25 cellular contexts compared by ENCODE assay signal in genomic region chr2:17827785-17828184, GRCh38. TPM values are rescaled to one million over a fixed set of nuclear protein-coding genes. Genes with fewer than 3 reads are reported as not detected.
DNase-seq lines count a peak whose midpoint lies in the region; FAIRE-seq and TF ChIP-seq lines count a peak whose summit lies in the region.
"Had no signal": no experiment of that assay in that cellular context is flagged by ENCODE, and none has a peak within 500 bp of the region (broad histone marks: within the 10 kb centered on the region; RNA-seq: fewer than 3 reads in every experiment).

No MANE protein-coding gene starts in this region.

- no peak overlapping the region for H3K4me3 Mint-ChIP-seq in astrocyte (ENCODE audit: unreplicated experiment)
- no peak overlapping the region for H3K4me3 Mint-ChIP-seq in neural progenitor cell
- no peak overlapping the region for H3K4me3 Mint-ChIP-seq in osteocyte (ENCODE audit: unreplicated experiment)
- H3K4me3 Mint-ChIP-seq: CD4-positive, CD25-positive, alpha-beta regulatory T cell; CD8-positive, alpha-beta memory T cell had no signal

- TF ChIP-seq CTCF in astrocyte (IDR thresholded peaks at IDR 0.05; ENCODE audit: insufficient read depth, low read depth, low read length), result no peak
- TF ChIP-seq CTCF in neural progenitor cell (IDR thresholded peaks at IDR 0.05), result no peak
- TF ChIP-seq CTCF in testis (IDR thresholded peaks at IDR 0.05), result no peak
- TF ChIP-seq CTCF in RWPE1 (conservative IDR thresholded peaks at IDR 0.05; ENCODE audit: low read depth), result no peak
- no peak for TF ChIP-seq CTCF in osteocyte (IDR thresholded peaks at IDR 0.05)

- H3K9me3 Mint-ChIP-seq in astrocyte (ENCODE audit: unreplicated experiment) (no peaks in the 10 kb centered on the region), neural progenitor cell (peaks cover 3% of the 10 kb centered on the region), osteocyte (ENCODE audit: unreplicated experiment) (no peaks in the 10 kb centered on the region)
- H3K9me3 Mint-ChIP-seq: CD8-positive, alpha-beta memory T cell had no signal

- H3K27me3 Mint-ChIP-seq in astrocyte (ENCODE audit: low read depth, unreplicated experiment), result peaks cover 20% of the 10 kb centered on the region
- H3K27me3 Mint-ChIP-seq in neural progenitor cell (ENCODE audit: insufficient read depth, low read depth), result peaks cover 26% of the 10 kb centered on the region
- peaks cover 40% of the 10 kb centered on the region for H3K27me3 Mint-ChIP-seq in osteocyte (ENCODE audit: unreplicated experiment)

- DNase-seq in Karpas-422, result no peak
- DNase-seq in astrocyte (ENCODE audit: low read depth), result no peak
- DNase-seq in neural progenitor cell (ENCODE audit: low spot score), result no peak
- DNase-seq in testis, result peak; percentile 60
- no peak for DNase-seq in RWPE1 (ENCODE audit: low spot score)
- no peak for DNase-seq in OCI-M1 (lab: John Stamatoyannopoulos, UW)
- DNase-seq in osteocyte (ENCODE audit: extremely low spot score, unreplicated experiment), result no peak
- DNase-seq in GF-D8 (lab: John Stamatoyannopoulos, UW), result no peak
- DNase-seq: ACHN; BE2C; C1 segment of cervical spinal cord; CD4-positive, CD25-positive, alpha-beta regulatory T cell; CD8-positive, alpha-beta memory T cell; DMS 273 treated with DMSO at 0.1 percent for 48 hours; DMS53; DND-41; EL; GM23248; HCEC 1CT had no signal

- POLR2A ChIA-PET in RWPE1 (lab: Yijun Ruan, JAX; ENCODE audit: low non-redundant PET), result no interaction called here

- TF ChIP-seq POLR2A in testis (IDR thresholded peaks at IDR 0.05), result no peak

- no peaks in the 10 kb centered on the region; the same call in 1 of the 2 replicates for H3K36me3 ChIP-seq in Karpas-422 (ENCODE audit: insufficient read depth, low read length)
- H3K36me3 ChIP-seq in astrocyte (ENCODE audit: insufficient read depth, low read length), result no peaks in the 10 kb centered on the region
- no peaks in the 10 kb centered on the region for H3K36me3 ChIP-seq in neural progenitor cell
- no peaks in the 10 kb centered on the region for H3K36me3 ChIP-seq in testis (ENCODE audit: low read depth, missing control alignments)
- H3K36me3 ChIP-seq: BE2C had no signal

- no peaks in the 10 kb centered on the region for H3K79me2 ChIP-seq in Karpas-422 (ENCODE audit: low read length)
- H3K79me2 ChIP-seq in astrocyte (ENCODE audit: insufficient read depth, low read length), result no peaks in the 10 kb centered on the region
- no peaks in the 10 kb centered on the region for H3K79me2 ChIP-seq in neural progenitor cell (ENCODE audit: low read depth)

- H3K4me3 ChIP-seq in Karpas-422 (ENCODE audit: low read length), result no peak overlapping the region
- no peak overlapping the region for H3K4me3 ChIP-seq in astrocyte (ENCODE audit: insufficient read depth, low read depth, low read length)
- no peak overlapping the region for H3K4me3 ChIP-seq in neural progenitor cell
- H3K4me3 ChIP-seq in testis, result no peak overlapping the region
- H3K4me3 ChIP-seq: GM23248 had no signal

- H3K9me3 ChIP-seq in Karpas-422 (ENCODE audit: low read length) (no peaks in the 10 kb centered on the region), astrocyte (ENCODE audit: insufficient read depth, low read depth, low read length) (no peaks in the 10 kb centered on the region), neural progenitor cell (ENCODE audit: low read depth) (no peaks in the 10 kb centered on the region), testis (no peaks in the 10 kb centered on the region)
- H3K9me3 ChIP-seq: BE2C had no signal

- 64 to 76% methylated on average over 2 of the region's 2 CpGs for WGBS in testis, 2 donors

- H3K27ac Mint-ChIP-seq in astrocyte (ENCODE audit: unreplicated experiment) (peak overlapping the region; percentile 30), neural progenitor cell (no peak overlapping the region), osteocyte (ENCODE audit: unreplicated experiment) (no peak overlapping the region)
- H3K27ac Mint-ChIP-seq: CD4-positive, CD25-positive, alpha-beta regulatory T cell had no signal

- peaks cover 27% of the 10 kb centered on the region for H3F3A ChIP-seq in neural progenitor cell (ENCODE audit: low read depth)

- FAIRE-seq in astrocyte (lab: Jason Lieb, UNC), result no peak
- FAIRE-seq: A204.1, GM12891, GM19239, H54 had no signal

- H3K4me1 ChIP-seq in Karpas-422 (ENCODE audit: low read length) (peaks cover 75% of the 10 kb centered on the region), astrocyte (ENCODE audit: insufficient read depth, low read length) (no peaks in the 10 kb centered on the region), neural progenitor cell (peaks cover 21% of the 10 kb centered on the region), testis (peaks cover 5% of the 10 kb centered on the region)

- H3K9ac ChIP-seq in Karpas-422 (ENCODE audit: low read length) (no peak overlapping the region), astrocyte (ENCODE audit: low read length) (no peak overlapping the region), neural progenitor cell (no peak overlapping the region)
- H3K9ac ChIP-seq: GM23248 had no signal

- no peaks in the 10 kb centered on the region for H4K20me1 ChIP-seq in Karpas-422 (ENCODE audit: insufficient read depth, low read depth, low read length)
- no peaks in the 10 kb centered on the region for H4K20me1 ChIP-seq in astrocyte (ENCODE audit: insufficient read depth, low read length)
- H4K20me1 ChIP-seq in neural progenitor cell (ENCODE audit: low read depth), result peaks cover 10% of the 10 kb centered on the region

- no peaks in the 10 kb centered on the region for H3K9me2 ChIP-seq in Karpas-422 (replicated peaks; ENCODE audit: insufficient read depth, low read length)

- no peaks in the 10 kb centered on the region for H3K36me3 Mint-ChIP-seq in astrocyte (ENCODE audit: low read depth, unreplicated experiment)
- no peaks in the 10 kb centered on the region for H3K36me3 Mint-ChIP-seq in neural progenitor cell
- H3K36me3 Mint-ChIP-seq in osteocyte (ENCODE audit: unreplicated experiment), result no peaks in the 10 kb centered on the region
- H3K36me3 Mint-ChIP-seq: CD4-positive, CD25-positive, alpha-beta regulatory T cell; CD8-positive, alpha-beta memory T cell had no signal

- CTCF ChIA-PET in RWPE1 (lab: Yijun Ruan, JAX), result interaction anchor here (1.0 kb wide), 1 partner anchor 322 kb away, joined by 3 read pairs; no protein-coding TSS in a partner anchor

- H2AFZ ChIP-seq in Karpas-422 (ENCODE audit: low read length) (no peak overlapping the region), astrocyte (ENCODE audit: low read depth, low read length) (no peak overlapping the region), neural progenitor cell (replicated peaks) (no peak overlapping the region)
- H2AFZ ChIP-seq: GM23248 had no signal

- intact Hi-C loops in testis (cut with DNase I; ENCODE audit: low total_unique reads), result no loop called here

- H3K4me2 ChIP-seq in Karpas-422 (ENCODE audit: low read depth, low read length, poor library complexity, severe bottlenecking), result no peak overlapping the region
- no peak overlapping the region for H3K4me2 ChIP-seq in astrocyte (ENCODE audit: low read length)
- peak overlapping the region; percentile 54 for H3K4me2 ChIP-seq in neural progenitor cell

- H3K4me1 Mint-ChIP-seq in astrocyte (ENCODE audit: low read depth, unreplicated experiment) (no peaks in the 10 kb centered on the region), neural progenitor cell (peaks cover 19% of the 10 kb centered on the region), osteocyte (ENCODE audit: unreplicated experiment) (peaks cover 4% of the 10 kb centered on the region)

- H3K27me3 ChIP-seq in Karpas-422 (ENCODE audit: low read length) (no peaks in the 10 kb centered on the region), astrocyte (ENCODE audit: insufficient read depth, low read length) (peaks cover 9% of the 10 kb centered on the region), neural progenitor cell (peaks cover 41% of the 10 kb centered on the region), testis (no peaks in the 10 kb centered on the region)
- H3K27me3 ChIP-seq: BE2C had no signal

- H3K27ac ChIP-seq in Karpas-422 (ENCODE audit: low read length) (peak overlapping the region; percentile 71; the same call in 1 of the 2 replicates), astrocyte (ENCODE audit: low read depth, low read length) (no peak overlapping the region), neural progenitor cell (peak overlapping the region; percentile 82), testis (peak overlapping the region; percentile 15 to 21), RWPE1 (no peak overlapping the region)
- H3K27ac ChIP-seq: GM23248 had no signal

RNA-seq across cellular contexts. Expression of gene MSGN1, which starts 11.5 kb away (rescaled TPM):
- total RNA-seq in Karpas-422 (2014; rRNA removed; shearing (Covaris generic); ENCODE audit: low replicate concordance), result not detected in 2 replicates
- total RNA-seq in astrocyte, result not detected in 2 replicates
- total RNA-seq in neural progenitor cell (ENCODE audit: low replicate concordance), result not detected in 2 replicates
- not detected for total RNA-seq in testis
- polyA plus RNA-seq in testis (ENCODE audit: insufficient read depth, low read depth, low replicate concordance), result not detected
- not detected in 2 replicates for total RNA-seq in osteocyte
- total RNA-seq: CD4-positive, CD25-positive, alpha-beta regulatory T cell; CD8-positive, alpha-beta memory T cell; GM23248; HT-29 had no signal
- polyA plus RNA-seq: CD4-positive, CD25-positive, alpha-beta regulatory T cell; CD8-positive, alpha-beta memory T cell; GM23248 had no signal

RNA-seq across cellular contexts. Expression of gene KCNS3, which starts 50.7 kb away (rescaled TPM):
- 1.5 and 2.5 TPM in 2 replicates for total RNA-seq in Karpas-422 (2014; rRNA removed; shearing (Covaris generic); ENCODE audit: low replicate concordance)
- total RNA-seq in astrocyte (0.84 and 1.7 TPM in 2 replicates), neural progenitor cell (ENCODE audit: low replicate concordance) (10.0 and 15.0 TPM in 2 replicates), testis (10 to 100 TPM; 17.4 to 86.9 TPM), osteocyte (not detected in 2 replicates)
- polyA plus RNA-seq in testis (ENCODE audit: insufficient read depth, low read depth, low replicate concordance), result 12.1 TPM
- total RNA-seq: CD4-positive, CD25-positive, alpha-beta regulatory T cell; CD8-positive, alpha-beta memory T cell; G401; HT-29 had no signal
- polyA plus RNA-seq: CD4-positive, CD25-positive, alpha-beta regulatory T cell; CD8-positive, alpha-beta memory T cell had no signal

Comparison
In these comparisons a context has a peak if more than half of its experiments do, and no peak if none do; other contexts are left out.
1. H3K27ac ChIP-seq: peak in Karpas-422 (single experiment), neural progenitor cell (single experiment) and testis (2 of 2); none in astrocyte (single experiment) and RWPE1 (single experiment).